In the genomic region with DNA sequence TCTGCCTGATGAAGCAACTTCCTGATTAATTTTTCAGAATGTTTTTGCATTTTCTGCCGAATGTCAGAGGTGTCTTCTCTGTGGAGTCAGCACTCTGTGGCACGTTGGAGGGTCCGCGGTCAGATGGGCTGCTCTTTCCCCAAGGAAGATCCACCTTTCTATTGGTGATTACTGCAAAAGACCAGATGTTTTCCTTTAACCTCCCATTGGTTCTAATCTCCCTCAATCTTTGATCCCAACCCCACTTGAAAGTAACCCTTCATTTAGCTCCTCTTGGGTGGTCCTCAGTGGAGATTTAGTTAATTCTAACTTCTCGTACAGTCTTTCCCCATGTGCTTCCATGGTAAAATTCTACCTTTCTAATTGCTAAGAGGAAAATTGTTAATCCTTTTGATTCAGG, we compare ENCODE assay signal across 18 cellular contexts.
"Had no signal": no experiment of that assay in that cellular context is flagged by ENCODE, and none has a peak within 500 bp of the region (broad histone marks: within the 10 kb centered on the region; RNA-seq: fewer than 3 reads in every experiment).

No MANE protein-coding gene starts in this region.

- DNase-seq: KBM-7, MV-4-11, NCI-H1092, NCI-H1105 treated with DMSO at 0.1 percent for 48 hours, NCI-H1417 treated with DMSO at 0.1 percent for 48 hours, NCI-H187, NCI-H2029, NCI-H2081 treated with DMSO at 0.1 percent for 48 hours, NCI-H2171, NCI-H226, NCI-H446, NCI-H510A, NCI-H69, NCI-H774, Right ventricle myocardium superior, RPMI8226, SIG-M5, SK-N-SH had no signal

- H3K4me2 ChIP-seq: SK-N-SH had no signal

- H3K9ac ChIP-seq: SK-N-SH had no signal
